Comparison of ENCODE assay signal across 1 cellular context in the genomic region with DNA sequence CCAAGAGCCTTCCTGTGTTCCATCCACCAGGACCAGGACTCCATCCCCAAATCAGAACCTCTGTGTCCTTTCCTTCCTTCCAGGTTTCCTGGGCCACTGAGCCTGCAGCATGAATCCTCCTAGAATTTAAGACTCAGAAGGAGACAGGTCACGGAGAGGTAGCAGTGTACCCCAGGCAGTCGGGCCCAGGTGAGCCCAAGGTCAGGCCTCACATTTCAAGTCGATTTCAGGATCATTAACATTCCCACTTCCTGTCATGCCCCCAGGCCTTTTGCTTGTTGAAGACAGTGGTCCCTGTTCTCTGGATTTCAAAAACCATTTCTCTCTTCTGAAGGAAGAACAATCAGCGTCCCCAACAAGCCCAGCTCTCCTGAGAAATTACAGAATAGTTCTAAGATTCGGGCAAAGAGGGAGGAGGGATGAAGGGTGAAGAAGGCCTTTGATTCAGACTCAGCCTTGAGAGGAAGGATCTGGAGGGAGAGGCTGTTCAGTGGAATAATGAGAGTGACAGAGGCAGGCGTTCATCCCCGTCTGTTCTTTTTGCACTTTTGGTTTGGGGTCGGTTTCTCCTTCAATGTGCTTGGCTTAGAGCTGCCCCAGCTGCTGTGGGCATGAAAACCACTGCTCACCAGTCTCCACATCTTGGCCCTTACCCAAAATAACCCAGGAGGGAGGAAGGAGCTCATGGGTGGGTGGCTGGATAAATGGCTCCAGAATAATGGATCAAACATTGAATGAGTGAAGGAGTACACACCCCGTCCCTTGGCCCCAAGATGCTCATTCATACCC.
TF ChIP-seq lines count a peak whose summit lies in the region.

No MANE protein-coding gene starts in this region.

TF ChIP-seq in GM23338, 12 proteins besides CTCF, POLR2A, EP300 and RAD21:
- no peak for TF ChIP-seq ZNF331 (CRISPR knock-in tag; IDR thresholded peaks at IDR 0.05; ENCODE audit: low read depth)
- TF ChIP-seq STAT1 (IDR thresholded peaks at IDR 0.05; ENCODE audit: unreplicated experiment), result no peak
- TF ChIP-seq POLR2AphosphoS5 (IDR thresholded peaks at IDR 0.05; ENCODE audit: low read depth), result no peak
- TF ChIP-seq ETS1 (IDR thresholded peaks at IDR 0.05), result no peak
- no peak for TF ChIP-seq REST (IDR thresholded peaks at IDR 0.05; ENCODE audit: unreplicated experiment)
- no peak for TF ChIP-seq EZH2 (IDR thresholded peaks at IDR 0.05; ENCODE audit: low read depth, unreplicated experiment)
- no peak for TF ChIP-seq EZH2phosphoT487 (IDR thresholded peaks at IDR 0.05; ENCODE audit: unreplicated experiment)
- TF ChIP-seq NANOG (IDR thresholded peaks at IDR 0.05; ENCODE audit: borderline replicate concordance), result no peak
- TF ChIP-seq CREB1 (CRISPR knock-in tag; IDR thresholded peaks at IDR 0.05; ENCODE audit: low read depth), result no peak
- no peak for TF ChIP-seq ZNF462 (CRISPR knock-in tag; IDR thresholded peaks at IDR 0.05)
- TF ChIP-seq ZNF114 (CRISPR knock-in tag; IDR thresholded peaks at IDR 0.05), result no peak
- no peak for TF ChIP-seq JUNB (IDR thresholded peaks at IDR 0.05; ENCODE audit: unreplicated experiment)
